In the genomic region with DNA sequence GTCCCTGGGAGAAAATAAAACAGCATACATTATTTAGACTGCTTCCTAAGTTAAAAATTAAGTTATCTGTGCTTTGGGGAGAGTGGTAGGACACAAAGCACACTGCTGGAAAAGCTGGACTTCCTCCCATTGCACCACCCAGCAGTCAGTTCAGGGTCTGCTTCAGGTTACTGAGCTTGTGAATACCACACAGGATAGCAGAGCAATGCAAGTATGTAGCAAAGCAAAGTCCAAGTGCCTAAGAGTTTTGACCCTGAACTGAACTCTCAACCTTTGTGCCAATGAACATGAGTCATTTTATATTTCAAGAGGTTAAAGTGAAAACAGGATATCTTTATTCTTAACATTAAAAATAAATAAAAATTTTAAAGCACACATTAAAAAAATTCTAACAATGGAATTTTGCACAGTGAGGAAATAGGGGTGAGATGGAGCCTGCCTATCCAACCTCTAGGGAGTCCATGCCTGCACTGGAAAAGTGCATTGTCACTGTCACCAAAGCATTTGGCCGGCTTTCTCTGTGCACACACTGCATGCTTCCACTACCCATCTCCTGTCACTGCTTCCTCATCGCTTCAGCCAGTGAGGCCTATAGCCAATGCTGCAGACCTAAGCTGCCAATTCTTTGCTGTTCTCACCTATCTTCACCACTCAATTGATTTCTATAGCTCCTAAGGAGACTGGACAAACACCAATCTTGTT, we compare ENCODE assay signal across 1 cellular context.
TF ChIP-seq lines count a peak whose summit lies in the region.

No MANE protein-coding gene starts in this region.

TF ChIP-seq in HepG2, 621 proteins besides CTCF, POLR2A, EP300 and RAD21 (continued from another document and continues in another):
- TF ChIP-seq, protein P1, sequence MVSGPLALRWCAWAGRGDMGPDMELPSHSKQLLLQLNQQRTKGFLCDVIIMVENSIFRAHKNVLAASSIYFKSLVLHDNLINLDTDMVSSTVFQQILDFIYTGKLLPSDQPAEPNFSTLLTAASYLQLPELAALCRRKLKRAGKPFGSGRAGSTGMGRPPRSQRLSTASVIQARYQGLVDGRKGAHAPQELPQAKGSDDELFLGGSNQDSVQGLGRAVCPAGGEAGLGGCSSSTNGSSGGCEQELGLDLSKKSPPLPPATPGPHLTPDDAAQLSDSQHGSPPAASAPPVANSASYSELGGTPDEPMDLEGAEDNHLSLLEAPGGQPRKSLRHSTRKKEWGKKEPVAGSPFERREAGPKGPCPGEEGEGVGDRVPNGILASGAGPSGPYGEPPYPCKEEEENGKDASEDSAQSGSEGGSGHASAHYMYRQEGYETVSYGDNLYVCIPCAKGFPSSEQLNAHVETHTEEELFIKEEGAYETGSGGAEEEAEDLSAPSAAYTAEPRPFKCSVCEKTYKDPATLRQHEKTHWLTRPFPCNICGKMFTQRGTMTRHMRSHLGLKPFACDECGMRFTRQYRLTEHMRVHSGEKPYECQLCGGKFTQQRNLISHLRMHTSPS (CRISPR knock-in tag; IDR thresholded peaks at IDR 0.05; ENCODE audit: low read depth), result no peak
- TF ChIP-seq, protein P2, sequence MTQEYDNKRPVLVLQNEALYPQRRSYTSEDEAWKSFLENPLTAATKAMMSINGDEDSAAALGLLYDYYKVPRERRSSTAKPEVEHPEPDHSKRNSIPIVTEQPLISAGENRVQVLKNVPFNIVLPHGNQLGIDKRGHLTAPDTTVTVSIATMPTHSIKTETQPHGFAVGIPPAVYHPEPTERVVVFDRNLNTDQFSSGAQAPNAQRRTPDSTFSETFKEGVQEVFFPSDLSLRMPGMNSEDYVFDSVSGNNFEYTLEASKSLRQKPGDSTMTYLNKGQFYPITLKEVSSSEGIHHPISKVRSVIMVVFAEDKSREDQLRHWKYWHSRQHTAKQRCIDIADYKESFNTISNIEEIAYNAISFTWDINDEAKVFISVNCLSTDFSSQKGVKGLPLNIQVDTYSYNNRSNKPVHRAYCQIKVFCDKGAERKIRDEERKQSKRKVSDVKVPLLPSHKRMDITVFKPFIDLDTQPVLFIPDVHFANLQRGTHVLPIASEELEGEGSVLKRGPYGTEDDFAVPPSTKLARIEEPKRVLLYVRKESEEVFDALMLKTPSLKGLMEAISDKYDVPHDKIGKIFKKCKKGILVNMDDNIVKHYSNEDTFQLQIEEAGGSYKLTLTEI (CRISPR knock-in tag; conservative IDR thresholded peaks at IDR 0.05), result no peak
- peak in 1 of 2 experiments; percentile 91; a peak in 2 of 4 replicates for TF ChIP-seq KLF16 (CRISPR knock-in tag; IDR thresholded peaks at IDR 0.05)
- no peak for TF ChIP-seq ZSCAN22 (CRISPR knock-in tag; IDR thresholded peaks at IDR 0.05)
- TF ChIP-seq BHLHE40 (IDR thresholded peaks at IDR 0.05; ENCODE audit: low read length), result no peak
- TF ChIP-seq, protein P3, sequence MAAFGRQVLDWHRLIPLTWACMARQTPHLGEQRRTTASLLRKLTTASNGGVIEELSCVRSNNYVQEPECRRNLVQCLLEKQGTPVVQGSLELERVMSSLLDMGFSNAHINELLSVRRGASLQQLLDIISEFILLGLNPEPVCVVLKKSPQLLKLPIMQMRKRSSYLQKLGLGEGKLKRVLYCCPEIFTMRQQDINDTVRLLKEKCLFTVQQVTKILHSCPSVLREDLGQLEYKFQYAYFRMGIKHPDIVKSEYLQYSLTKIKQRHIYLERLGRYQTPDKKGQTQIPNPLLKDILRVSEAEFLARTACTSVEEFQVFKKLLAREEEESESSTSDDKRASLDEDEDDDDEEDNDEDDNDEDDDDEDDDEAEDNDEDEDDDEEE (CRISPR knock-in tag; IDR thresholded peaks at IDR 0.05), result no peak
- TF ChIP-seq, protein P4, sequence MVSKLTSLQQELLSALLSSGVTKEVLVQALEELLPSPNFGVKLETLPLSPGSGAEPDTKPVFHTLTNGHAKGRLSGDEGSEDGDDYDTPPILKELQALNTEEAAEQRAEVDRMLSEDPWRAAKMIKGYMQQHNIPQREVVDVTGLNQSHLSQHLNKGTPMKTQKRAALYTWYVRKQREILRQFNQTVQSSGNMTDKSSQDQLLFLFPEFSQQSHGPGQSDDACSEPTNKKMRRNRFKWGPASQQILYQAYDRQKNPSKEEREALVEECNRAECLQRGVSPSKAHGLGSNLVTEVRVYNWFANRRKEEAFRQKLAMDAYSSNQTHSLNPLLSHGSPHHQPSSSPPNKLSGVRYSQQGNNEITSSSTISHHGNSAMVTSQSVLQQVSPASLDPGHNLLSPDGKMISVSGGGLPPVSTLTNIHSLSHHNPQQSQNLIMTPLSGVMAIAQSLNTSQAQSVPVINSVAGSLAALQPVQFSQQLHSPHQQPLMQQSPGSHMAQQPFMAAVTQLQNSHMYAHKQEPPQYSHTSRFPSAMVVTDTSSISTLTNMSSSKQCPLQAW (CRISPR knock-in tag; IDR thresholded peaks at IDR 0.05), result peak; percentile 69; the same call in 1 of the 2 replicates
- no peak for TF ChIP-seq RBM22 (optimal IDR thresholded peaks at IDR 0.05; ENCODE audit: low read length)
- TF ChIP-seq REPIN1 (CRISPR knock-in tag; IDR thresholded peaks at IDR 0.05; ENCODE audit: borderline replicate concordance, low read depth), result no peak
- no peak for TF ChIP-seq ZNF432 (CRISPR knock-in tag; IDR thresholded peaks at IDR 0.05; ENCODE audit: borderline replicate concordance)
- TF ChIP-seq ZNF557 (CRISPR knock-in tag; IDR thresholded peaks at IDR 0.05), result no peak
- no peak for TF ChIP-seq ZNF253 (CRISPR knock-in tag; IDR thresholded peaks at IDR 0.05; ENCODE audit: borderline replicate concordance)
- TF ChIP-seq TBL1XR1 (IDR thresholded peaks at IDR 0.05; ENCODE audit: borderline replicate concordance, low read length, partially characterized antibody), result peak; percentile 89
- TF ChIP-seq KDM3A (CRISPR knock-in tag; IDR thresholded peaks at IDR 0.05; ENCODE audit: low read depth), result no peak
- no peak for TF ChIP-seq NFATC3 (CRISPR knock-in tag; IDR thresholded peaks at IDR 0.05)
- TF ChIP-seq, protein P5, sequence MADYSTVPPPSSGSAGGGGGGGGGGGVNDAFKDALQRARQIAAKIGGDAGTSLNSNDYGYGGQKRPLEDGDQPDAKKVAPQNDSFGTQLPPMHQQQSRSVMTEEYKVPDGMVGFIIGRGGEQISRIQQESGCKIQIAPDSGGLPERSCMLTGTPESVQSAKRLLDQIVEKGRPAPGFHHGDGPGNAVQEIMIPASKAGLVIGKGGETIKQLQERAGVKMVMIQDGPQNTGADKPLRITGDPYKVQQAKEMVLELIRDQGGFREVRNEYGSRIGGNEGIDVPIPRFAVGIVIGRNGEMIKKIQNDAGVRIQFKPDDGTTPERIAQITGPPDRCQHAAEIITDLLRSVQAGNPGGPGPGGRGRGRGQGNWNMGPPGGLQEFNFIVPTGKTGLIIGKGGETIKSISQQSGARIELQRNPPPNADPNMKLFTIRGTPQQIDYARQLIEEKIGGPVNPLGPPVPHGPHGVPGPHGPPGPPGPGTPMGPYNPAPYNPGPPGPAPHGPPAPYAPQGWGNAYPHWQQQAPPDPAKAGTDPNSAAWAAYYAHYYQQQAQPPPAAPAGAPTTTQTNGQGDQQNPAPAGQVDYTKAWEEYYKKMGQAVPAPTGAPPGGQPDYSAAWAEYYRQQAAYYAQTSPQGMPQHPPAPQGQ (CRISPR knock-in tag; IDR thresholded peaks at IDR 0.05; ENCODE audit: borderline replicate concordance), result no peak
- TF ChIP-seq ZNF17 (CRISPR knock-in tag; IDR thresholded peaks at IDR 0.05), result no peak
- TF ChIP-seq, protein P6, sequence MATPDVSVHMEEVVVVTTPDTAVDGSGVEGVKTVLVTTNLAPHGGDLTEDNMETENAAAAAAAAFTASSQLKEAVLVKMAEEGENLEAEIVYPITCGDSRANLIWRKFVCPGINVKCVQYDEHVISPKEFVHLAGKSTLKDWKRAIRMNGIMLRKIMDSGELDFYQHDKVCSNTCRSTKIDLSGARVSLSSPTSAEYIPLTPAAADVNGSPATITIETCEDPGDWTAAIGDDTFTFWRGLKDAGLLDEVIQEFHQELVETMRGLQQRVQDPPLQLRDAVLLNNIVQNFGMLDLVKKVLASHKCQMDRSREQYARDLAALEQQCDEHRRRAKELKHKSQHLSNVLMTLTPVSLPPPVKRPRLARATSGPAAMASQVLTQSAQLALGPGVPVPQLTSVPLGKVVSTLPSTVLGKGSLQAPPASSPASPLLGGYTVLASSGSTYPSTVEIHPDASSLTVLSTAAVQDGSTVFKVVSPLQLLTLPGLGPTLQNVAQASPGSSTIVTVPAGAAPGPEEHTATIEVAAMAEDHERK (CRISPR knock-in tag; IDR thresholded peaks at IDR 0.05; ENCODE audit: low read depth), result no peak
- no peak for TF ChIP-seq TGIF2 (CRISPR knock-in tag; IDR thresholded peaks at IDR 0.05)
- TF ChIP-seq RBAK (CRISPR knock-in tag; IDR thresholded peaks at IDR 0.05), result no peak; the same call in 1 of the 2 replicates
- TF ChIP-seq MATR3 (CRISPR knock-in tag; IDR thresholded peaks at IDR 0.05), result no peak
- TF ChIP-seq, protein P7, sequence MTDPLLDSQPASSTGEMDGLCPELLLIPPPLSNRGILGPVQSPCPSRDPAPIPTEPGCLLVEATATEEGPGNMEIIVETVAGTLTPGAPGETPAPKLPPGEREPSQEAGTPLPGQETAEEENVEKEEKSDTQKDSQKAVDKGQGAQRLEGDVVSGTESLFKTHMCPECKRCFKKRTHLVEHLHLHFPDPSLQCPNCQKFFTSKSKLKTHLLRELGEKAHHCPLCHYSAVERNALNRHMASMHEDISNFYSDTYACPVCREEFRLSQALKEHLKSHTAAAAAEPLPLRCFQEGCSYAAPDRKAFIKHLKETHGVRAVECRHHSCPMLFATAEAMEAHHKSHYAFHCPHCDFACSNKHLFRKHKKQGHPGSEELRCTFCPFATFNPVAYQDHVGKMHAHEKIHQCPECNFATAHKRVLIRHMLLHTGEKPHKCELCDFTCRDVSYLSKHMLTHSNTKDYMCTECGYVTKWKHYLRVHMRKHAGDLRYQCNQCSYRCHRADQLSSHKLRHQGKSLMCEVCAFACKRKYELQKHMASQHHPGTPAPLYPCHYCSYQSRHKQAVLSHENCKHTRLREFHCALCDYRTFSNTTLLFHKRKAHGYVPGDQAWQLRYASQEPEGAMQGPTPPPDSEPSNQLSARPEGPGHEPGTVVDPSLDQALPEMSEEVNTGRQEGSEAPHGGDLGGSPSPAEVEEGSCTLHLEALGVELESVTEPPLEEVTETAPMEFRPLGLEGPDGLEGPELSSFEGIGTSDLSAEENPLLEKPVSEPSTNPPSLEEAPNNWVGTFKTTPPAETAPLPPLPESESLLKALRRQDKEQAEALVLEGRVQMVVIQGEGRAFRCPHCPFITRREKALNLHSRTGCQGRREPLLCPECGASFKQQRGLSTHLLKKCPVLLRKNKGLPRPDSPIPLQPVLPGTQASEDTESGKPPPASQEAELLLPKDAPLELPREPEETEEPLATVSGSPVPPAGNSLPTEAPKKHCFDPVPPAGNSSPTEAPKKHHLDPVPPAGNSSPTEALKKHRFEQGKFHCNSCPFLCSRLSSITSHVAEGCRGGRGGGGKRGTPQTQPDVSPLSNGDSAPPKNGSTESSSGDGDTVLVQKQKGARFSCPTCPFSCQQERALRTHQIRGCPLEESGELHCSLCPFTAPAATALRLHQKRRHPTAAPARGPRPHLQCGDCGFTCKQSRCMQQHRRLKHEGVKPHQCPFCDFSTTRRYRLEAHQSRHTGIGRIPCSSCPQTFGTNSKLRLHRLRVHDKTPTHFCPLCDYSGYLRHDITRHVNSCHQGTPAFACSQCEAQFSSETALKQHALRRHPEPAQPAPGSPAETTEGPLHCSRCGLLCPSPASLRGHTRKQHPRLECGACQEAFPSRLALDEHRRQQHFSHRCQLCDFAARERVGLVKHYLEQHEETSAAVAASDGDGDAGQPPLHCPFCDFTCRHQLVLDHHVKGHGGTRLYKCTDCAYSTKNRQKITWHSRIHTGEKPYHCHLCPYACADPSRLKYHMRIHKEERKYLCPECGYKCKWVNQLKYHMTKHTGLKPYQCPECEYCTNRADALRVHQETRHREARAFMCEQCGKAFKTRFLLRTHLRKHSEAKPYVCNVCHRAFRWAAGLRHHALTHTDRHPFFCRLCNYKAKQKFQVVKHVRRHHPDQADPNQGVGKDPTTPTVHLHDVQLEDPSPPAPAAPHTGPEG (CRISPR knock-in tag; IDR thresholded peaks at IDR 0.05), result no peak; the same call in 1 of the 2 replicates
- TF ChIP-seq, protein P8, sequence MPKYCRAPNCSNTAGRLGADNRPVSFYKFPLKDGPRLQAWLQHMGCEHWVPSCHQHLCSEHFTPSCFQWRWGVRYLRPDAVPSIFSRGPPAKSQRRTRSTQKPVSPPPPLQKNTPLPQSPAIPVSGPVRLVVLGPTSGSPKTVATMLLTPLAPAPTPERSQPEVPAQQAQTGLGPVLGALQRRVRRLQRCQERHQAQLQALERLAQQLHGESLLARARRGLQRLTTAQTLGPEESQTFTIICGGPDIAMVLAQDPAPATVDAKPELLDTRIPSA (CRISPR knock-in tag; IDR thresholded peaks at IDR 0.05; ENCODE audit: borderline replicate concordance), result no peak
- TF ChIP-seq PRPF4 (IDR thresholded peaks at IDR 0.05; ENCODE audit: low read depth, low read length, poor library complexity, severe bottlenecking), result no peak
- no peak for TF ChIP-seq GTF2F1 (IDR thresholded peaks at IDR 0.05; ENCODE audit: low read length)
- TF ChIP-seq ZNF75D (CRISPR knock-in tag; IDR thresholded peaks at IDR 0.05; ENCODE audit: borderline replicate concordance), result no peak
- TF ChIP-seq, protein P9, sequence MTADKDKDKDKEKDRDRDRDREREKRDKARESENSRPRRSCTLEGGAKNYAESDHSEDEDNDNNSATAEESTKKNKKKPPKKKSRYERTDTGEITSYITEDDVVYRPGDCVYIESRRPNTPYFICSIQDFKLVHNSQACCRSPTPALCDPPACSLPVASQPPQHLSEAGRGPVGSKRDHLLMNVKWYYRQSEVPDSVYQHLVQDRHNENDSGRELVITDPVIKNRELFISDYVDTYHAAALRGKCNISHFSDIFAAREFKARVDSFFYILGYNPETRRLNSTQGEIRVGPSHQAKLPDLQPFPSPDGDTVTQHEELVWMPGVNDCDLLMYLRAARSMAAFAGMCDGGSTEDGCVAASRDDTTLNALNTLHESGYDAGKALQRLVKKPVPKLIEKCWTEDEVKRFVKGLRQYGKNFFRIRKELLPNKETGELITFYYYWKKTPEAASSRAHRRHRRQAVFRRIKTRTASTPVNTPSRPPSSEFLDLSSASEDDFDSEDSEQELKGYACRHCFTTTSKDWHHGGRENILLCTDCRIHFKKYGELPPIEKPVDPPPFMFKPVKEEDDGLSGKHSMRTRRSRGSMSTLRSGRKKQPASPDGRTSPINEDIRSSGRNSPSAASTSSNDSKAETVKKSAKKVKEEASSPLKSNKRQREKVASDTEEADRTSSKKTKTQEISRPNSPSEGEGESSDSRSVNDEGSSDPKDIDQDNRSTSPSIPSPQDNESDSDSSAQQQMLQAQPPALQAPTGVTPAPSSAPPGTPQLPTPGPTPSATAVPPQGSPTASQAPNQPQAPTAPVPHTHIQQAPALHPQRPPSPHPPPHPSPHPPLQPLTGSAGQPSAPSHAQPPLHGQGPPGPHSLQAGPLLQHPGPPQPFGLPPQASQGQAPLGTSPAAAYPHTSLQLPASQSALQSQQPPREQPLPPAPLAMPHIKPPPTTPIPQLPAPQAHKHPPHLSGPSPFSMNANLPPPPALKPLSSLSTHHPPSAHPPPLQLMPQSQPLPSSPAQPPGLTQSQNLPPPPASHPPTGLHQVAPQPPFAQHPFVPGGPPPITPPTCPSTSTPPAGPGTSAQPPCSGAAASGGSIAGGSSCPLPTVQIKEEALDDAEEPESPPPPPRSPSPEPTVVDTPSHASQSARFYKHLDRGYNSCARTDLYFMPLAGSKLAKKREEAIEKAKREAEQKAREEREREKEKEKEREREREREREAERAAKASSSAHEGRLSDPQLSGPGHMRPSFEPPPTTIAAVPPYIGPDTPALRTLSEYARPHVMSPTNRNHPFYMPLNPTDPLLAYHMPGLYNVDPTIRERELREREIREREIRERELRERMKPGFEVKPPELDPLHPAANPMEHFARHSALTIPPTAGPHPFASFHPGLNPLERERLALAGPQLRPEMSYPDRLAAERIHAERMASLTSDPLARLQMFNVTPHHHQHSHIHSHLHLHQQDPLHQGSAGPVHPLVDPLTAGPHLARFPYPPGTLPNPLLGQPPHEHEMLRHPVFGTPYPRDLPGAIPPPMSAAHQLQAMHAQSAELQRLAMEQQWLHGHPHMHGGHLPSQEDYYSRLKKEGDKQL (CRISPR knock-in tag; IDR thresholded peaks at IDR 0.05; ENCODE audit: low read depth), result peak; percentile 32
